In the genomic region with DNA sequence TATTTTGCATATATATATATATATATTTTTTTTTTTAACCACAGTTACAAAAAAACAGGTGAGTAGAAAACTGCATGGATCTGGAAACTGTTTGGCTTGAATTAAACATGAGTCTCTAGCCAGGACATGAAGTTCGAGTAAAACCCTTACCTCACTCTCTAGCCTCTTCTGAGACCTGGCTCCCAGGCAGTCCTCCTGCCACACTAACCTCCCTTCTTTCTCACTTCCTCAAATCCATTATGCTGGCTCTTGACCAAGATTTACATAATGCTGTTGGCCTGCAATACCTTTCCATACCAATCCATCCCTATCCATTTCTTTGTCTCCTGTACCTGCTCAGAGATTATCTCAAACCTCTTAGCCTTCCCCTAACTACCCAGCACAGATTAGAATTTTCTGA, we compare ENCODE assay signal across 20 cellular contexts. TPM values are rescaled to one million over a fixed set of nuclear protein-coding genes. Genes with fewer than 3 reads are reported as not detected.
DNase-seq lines count a peak whose midpoint lies in the region; ATAC-seq and TF ChIP-seq lines count a peak whose summit lies in the region.
"Had no signal": no experiment of that assay in that cellular context is flagged by ENCODE, and none has a peak within 500 bp of the region (broad histone marks: within the 10 kb centered on the region; RNA-seq: fewer than 3 reads in every experiment).

No MANE protein-coding gene starts in this region.

- TF ChIP-seq CTCF in WTC11 (IDR thresholded peaks at IDR 0.05) (no peak), RWPE1 (conservative IDR thresholded peaks at IDR 0.05; ENCODE audit: low read depth) (no peak)

- DNase-seq in WTC11 (ENCODE audit: low spot score): no peak
- DNase-seq in RWPE1 (ENCODE audit: low spot score): no peak
- no peak for DNase-seq in SW 1271 (lab: John Stamatoyannopoulos, UW)
- DNase-seq: activated CD4-positive, alpha-beta T cell treated with anti-CD3 and anti-CD28 coated beads for 36 hours; activated CD8-positive, alpha-beta memory T cell treated with anti-CD3 and anti-CD28 coated beads, Interleukin-2, amount 50 U/mL, for 48 hours; activated naive CD4-positive, alpha-beta T cell treated with anti-CD3 and anti-CD28 coated beads, Interleukin-2, amount 10 ng/mL, durations not matched to agents 7 days and 5 days; CD8-positive, alpha-beta memory T cell; left lung; NCI-H1092 treated with DMSO at 0.1 percent for 48 hours; NCI-H2171; right lobe of liver; Right ventricle myocardium superior; stimulated activated CD4-positive, alpha-beta T cell treated with anti-CD3 and anti-CD28 coated beads, Interleukin-2, amount 100 ng/mL, for 24 hours; substantia nigra had no signal

- CTCF ChIA-PET in WTC11 (lab: Charles Lee): no interaction called here
- CTCF ChIA-PET in RWPE1 (lab: Yijun Ruan, JAX): no interaction called here

- peaks cover 5% of the 10 kb centered on the region for H3K4me1 Mint-ChIP-seq in WTC11
- H3K4me1 Mint-ChIP-seq: activated CD4-positive, alpha-beta T cell treated with anti-CD3 and anti-CD28 coated beads for 36 hours; activated naive CD4-positive, alpha-beta T cell treated with anti-CD3 and anti-CD28 coated beads, Interleukin-2, amount 10 ng/mL, durations not matched to agents 7 days and 5 days; CD8-positive, alpha-beta memory T cell had no signal

- H3K4me3 Mint-ChIP-seq in WTC11: no peak overlapping the region
- H3K4me3 Mint-ChIP-seq: activated CD4-positive, alpha-beta T cell treated with anti-CD3 and anti-CD28 coated beads for 36 hours; activated naive CD4-positive, alpha-beta T cell treated with anti-CD3 and anti-CD28 coated beads, Interleukin-2, amount 10 ng/mL, durations not matched to agents 7 days and 5 days; CD8-positive, alpha-beta memory T cell; IgD-negative memory B cell had no signal

- H3K9me3 Mint-ChIP-seq in WTC11: no peaks in the 10 kb centered on the region
- H3K9me3 Mint-ChIP-seq: activated naive CD4-positive, alpha-beta T cell treated with anti-CD3 and anti-CD28 coated beads, Interleukin-2, amount 10 ng/mL, durations not matched to agents 7 days and 5 days; CD8-positive, alpha-beta memory T cell; IgD-negative memory B cell had no signal

- H3K36me3 Mint-ChIP-seq in WTC11: no peaks in the 10 kb centered on the region; the same call in 1 of the 2 replicates

- no peak overlapping the region for H3K27ac ChIP-seq in RWPE1
- H3K27ac ChIP-seq: left lung, right lobe of liver had no signal

- peak; percentile 59 for ATAC-seq in GM18868 (IDR thresholded peaks at IDR 0.05; ENCODE audit: unreplicated experiment)
- ATAC-seq in HG02571 (IDR thresholded peaks at IDR 0.05; ENCODE audit: unreplicated experiment): peak; percentile 54
- ATAC-seq in HG03565 (IDR thresholded peaks at IDR 0.05; ENCODE audit: unreplicated experiment): peak; percentile 75
- ATAC-seq in WTC11: peak; percentile 80
- no peak for ATAC-seq in HG03095 (IDR thresholded peaks at IDR 0.05; ENCODE audit: unreplicated experiment)
- ATAC-seq in GM21619 (IDR thresholded peaks at IDR 0.05; ENCODE audit: unreplicated experiment): no peak
- ATAC-seq: activated CD4-positive, alpha-beta T cell treated with anti-CD3 and anti-CD28 coated beads for 36 hours; left lung; right lobe of liver had no signal

- H3K27me3 Mint-ChIP-seq in WTC11 (ENCODE audit: low read depth): no peaks in the 10 kb centered on the region
- H3K27me3 Mint-ChIP-seq: activated CD4-positive, alpha-beta T cell treated with anti-CD3 and anti-CD28 coated beads for 36 hours; activated naive CD4-positive, alpha-beta T cell treated with anti-CD3 and anti-CD28 coated beads, Interleukin-2, amount 10 ng/mL, durations not matched to agents 7 days and 5 days; CD8-positive, alpha-beta memory T cell; IgD-negative memory B cell had no signal

- no peak overlapping the region for H3K27ac Mint-ChIP-seq in WTC11
- H3K27ac Mint-ChIP-seq: activated CD4-positive, alpha-beta T cell treated with anti-CD3 and anti-CD28 coated beads for 36 hours; activated naive CD4-positive, alpha-beta T cell treated with anti-CD3 and anti-CD28 coated beads, Interleukin-2, amount 10 ng/mL, durations not matched to agents 7 days and 5 days; CD8-positive, alpha-beta memory T cell; IgD-negative memory B cell had no signal

- POLR2A ChIA-PET in WTC11 (lab: Charles Lee): no interaction called here
- POLR2A ChIA-PET in RWPE1 (lab: Yijun Ruan, JAX; ENCODE audit: low non-redundant PET): no interaction called here

TF ChIP-seq in WTC11, 78 proteins besides CTCF, POLR2A, EP300 and RAD21:
- TF ChIP-seq JUN (CRISPR knock-in tag; IDR thresholded peaks at IDR 0.05) (no peak), TP53 (CRISPR knock-in tag; IDR thresholded peaks at IDR 0.05) (no peak), ZNF232 (CRISPR knock-in tag; IDR thresholded peaks at IDR 0.05) (no peak), MXD4 (CRISPR knock-in tag; IDR thresholded peaks at IDR 0.05; ENCODE audit: borderline replicate concordance) (no peak), RORB (CRISPR knock-in tag; IDR thresholded peaks at IDR 0.05) (no peak), SOX15 (CRISPR knock-in tag; IDR thresholded peaks at IDR 0.05) (no peak), FOXP1 (CRISPR knock-in tag; IDR thresholded peaks at IDR 0.05; ENCODE audit: borderline replicate concordance) (no peak), ZBTB21 (CRISPR knock-in tag; IDR thresholded peaks at IDR 0.05; ENCODE audit: borderline replicate concordance) (no peak), NFATC4 (CRISPR knock-in tag; IDR thresholded peaks at IDR 0.05) (no peak), NR3C1 (CRISPR knock-in tag; conservative IDR thresholded peaks at IDR 0.05; ENCODE audit: low read depth) (no peak), RELA (CRISPR knock-in tag; IDR thresholded peaks at IDR 0.05; ENCODE audit: borderline replicate concordance) (no peak), TEAD1 (CRISPR knock-in tag; IDR thresholded peaks at IDR 0.05) (no peak)
- TF ChIP-seq, protein P1, sequence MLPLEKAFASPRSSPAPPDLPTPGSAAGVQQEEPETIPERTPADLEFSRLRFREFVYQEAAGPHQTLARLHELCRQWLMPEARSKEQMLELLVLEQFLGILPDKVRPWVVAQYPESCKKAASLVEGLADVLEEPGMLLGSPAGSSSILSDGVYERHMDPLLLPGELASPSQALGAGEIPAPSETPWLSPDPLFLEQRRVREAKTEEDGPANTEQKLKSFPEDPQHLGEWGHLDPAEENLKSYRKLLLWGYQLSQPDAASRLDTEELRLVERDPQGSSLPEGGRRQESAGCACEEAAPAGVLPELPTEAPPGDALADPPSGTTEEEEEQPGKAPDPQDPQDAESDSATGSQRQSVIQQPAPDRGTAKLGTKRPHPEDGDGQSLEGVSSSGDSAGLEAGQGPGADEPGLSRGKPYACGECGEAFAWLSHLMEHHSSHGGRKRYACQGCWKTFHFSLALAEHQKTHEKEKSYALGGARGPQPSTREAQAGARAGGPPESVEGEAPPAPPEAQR (CRISPR knock-in tag; IDR thresholded peaks at IDR 0.05): no peak
- TF ChIP-seq, protein P2, sequence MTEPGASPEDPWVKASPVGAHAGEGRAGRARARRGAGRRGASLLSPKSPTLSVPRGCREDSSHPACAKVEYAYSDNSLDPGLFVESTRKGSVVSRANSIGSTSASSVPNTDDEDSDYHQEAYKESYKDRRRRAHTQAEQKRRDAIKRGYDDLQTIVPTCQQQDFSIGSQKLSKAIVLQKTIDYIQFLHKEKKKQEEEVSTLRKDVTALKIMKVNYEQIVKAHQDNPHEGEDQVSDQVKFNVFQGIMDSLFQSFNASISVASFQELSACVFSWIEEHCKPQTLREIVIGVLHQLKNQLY (CRISPR knock-in tag; IDR thresholded peaks at IDR 0.05): no peak
- TF ChIP-seq, protein P3, sequence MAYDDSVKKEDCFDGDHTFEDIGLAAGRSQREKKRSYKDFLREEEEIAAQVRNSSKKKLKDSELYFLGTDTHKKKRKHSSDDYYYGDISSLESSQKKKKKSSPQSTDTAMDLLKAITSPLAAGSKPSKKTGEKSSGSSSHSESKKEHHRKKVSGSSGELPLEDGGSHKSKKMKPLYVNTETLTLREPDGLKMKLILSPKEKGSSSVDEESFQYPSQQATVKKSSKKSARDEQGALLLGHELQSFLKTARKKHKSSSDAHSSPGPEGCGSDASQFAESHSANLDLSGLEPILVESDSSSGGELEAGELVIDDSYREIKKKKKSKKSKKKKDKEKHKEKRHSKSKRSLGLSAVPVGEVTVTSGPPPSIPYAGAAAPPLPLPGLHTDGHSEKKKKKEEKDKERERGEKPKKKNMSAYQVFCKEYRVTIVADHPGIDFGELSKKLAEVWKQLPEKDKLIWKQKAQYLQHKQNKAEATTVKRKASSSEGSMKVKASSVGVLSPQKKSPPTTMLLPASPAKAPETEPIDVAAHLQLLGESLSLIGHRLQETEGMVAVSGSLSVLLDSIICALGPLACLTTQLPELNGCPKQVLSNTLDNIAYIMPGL (CRISPR knock-in tag; IDR thresholded peaks at IDR 0.05): no peak
- TF ChIP-seq, protein P4, sequence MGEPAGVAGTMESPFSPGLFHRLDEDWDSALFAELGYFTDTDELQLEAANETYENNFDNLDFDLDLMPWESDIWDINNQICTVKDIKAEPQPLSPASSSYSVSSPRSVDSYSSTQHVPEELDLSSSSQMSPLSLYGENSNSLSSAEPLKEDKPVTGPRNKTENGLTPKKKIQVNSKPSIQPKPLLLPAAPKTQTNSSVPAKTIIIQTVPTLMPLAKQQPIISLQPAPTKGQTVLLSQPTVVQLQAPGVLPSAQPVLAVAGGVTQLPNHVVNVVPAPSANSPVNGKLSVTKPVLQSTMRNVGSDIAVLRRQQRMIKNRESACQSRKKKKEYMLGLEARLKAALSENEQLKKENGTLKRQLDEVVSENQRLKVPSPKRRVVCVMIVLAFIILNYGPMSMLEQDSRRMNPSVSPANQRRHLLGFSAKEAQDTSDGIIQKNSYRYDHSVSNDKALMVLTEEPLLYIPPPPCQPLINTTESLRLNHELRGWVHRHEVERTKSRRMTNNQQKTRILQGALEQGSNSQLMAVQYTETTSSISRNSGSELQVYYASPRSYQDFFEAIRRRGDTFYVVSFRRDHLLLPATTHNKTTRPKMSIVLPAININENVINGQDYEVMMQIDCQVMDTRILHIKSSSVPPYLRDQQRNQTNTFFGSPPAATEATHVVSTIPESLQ (CRISPR knock-in tag; IDR thresholded peaks at IDR 0.05): no peak
- TF ChIP-seq, protein P5, sequence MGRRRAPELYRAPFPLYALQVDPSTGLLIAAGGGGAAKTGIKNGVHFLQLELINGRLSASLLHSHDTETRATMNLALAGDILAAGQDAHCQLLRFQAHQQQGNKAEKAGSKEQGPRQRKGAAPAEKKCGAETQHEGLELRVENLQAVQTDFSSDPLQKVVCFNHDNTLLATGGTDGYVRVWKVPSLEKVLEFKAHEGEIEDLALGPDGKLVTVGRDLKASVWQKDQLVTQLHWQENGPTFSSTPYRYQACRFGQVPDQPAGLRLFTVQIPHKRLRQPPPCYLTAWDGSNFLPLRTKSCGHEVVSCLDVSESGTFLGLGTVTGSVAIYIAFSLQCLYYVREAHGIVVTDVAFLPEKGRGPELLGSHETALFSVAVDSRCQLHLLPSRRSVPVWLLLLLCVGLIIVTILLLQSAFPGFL (CRISPR knock-in tag; IDR thresholded peaks at IDR 0.05; ENCODE audit: borderline replicate concordance): no peak

RNA-seq across cellular contexts. Expression of a gene that starts 34.0 kb away (rescaled TPM):
- total RNA-seq in WTC11 (2021): 23.4 to 24.2 TPM (median 23.5 TPM) in 3 replicates

RNA-seq across cellular contexts. Expression of a gene that starts 34.2 kb away (rescaled TPM):
- total RNA-seq in WTC11 (2021): 23.8 to 30.2 TPM (median 25.3 TPM) in 3 replicates

Comparison
In these comparisons a context has a peak if more than half of its experiments do, and no peak if none do; other contexts are left out.
1. ATAC-seq: peak in GM18868 (single experiment), HG02571 (single experiment), HG03565 (single experiment) and WTC11 (single experiment); none in HG03095 (single experiment) and GM21619 (single experiment).